ENCODE assay signal across 10 cellular contexts in the genomic region with DNA sequence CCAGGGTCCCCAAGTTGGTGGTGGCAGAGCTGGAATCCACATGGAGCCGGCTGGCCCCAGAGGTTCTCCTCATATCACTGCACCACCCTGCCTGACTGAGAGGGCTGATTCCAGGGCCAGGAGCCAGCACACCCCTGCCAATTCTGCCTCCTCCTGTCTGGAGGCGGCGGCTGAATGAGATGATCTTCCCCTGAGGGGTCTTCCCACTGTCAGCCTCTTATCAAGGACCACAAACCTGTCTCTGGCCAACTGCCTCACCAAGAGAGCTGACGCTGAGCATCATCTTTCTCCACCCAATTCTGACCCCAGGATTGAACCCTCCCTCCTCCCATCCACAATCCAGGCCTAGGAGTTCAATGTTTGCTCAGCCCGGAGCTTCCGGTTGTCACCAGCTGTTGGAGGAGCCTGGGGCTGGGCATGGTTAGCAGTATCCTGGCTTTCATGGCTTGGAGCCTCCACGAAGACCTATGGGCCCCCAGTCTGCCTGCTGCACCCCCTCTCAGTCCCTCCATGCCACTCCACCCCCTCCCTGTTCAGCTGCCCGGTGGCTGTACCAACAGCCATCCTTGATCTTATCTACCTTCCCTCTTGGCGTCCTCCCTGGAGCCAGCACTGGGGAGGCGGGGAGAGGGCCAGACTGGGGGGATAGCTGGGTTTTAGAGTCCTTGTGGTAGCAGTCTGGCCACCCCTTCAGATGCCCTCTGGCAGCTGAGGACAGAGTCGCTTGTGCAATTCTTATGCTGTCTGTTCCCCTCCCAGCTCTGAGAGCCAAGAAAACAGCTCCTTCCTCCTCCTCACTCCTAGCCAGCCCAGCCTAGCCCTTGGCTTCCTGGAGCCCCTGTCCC. TPM values are rescaled to one million over a fixed set of nuclear protein-coding genes. Genes with fewer than 3 reads are reported as not detected.
DNase-seq lines count a peak whose midpoint lies in the region; ATAC-seq, FAIRE-seq and TF ChIP-seq lines count a peak whose summit lies in the region.
"Had no signal": no experiment of that assay in that cellular context is flagged by ENCODE, and none has a peak within 500 bp of the region (broad histone marks: within the 10 kb centered on the region; RNA-seq: fewer than 3 reads in every experiment).

No MANE protein-coding gene starts in this region.

- peak overlapping the region; percentile 76 for H3K27ac ChIP-seq in keratinocyte (ENCODE audit: control insufficient read depth, insufficient read depth, low read length)
- peak overlapping the region; percentile 63 to 86 (median 82) for H3K27ac ChIP-seq in upper lobe of left lung
- no peak overlapping the region for H3K27ac ChIP-seq in CD8-positive, alpha-beta memory T cell (ENCODE audit: low read depth, low read length)

- TF ChIP-seq CTCF in keratinocyte (optimal IDR thresholded peaks at IDR 0.05 in 1 of 3, IDR thresholded peaks at IDR 0.05 in 1 of 3, conservative IDR thresholded peaks at IDR 0.05 in 1 of 3; ENCODE audit: extremely low read depth in 1 of 3, insufficient read depth in 2 of 3, low read length in 3 of 3) (no peak), upper lobe of left lung (IDR thresholded peaks at IDR 0.05) (no peak)

- H3K79me2 ChIP-seq in keratinocyte (ENCODE audit: control insufficient read depth, insufficient read depth, low read length) = no peaks in the 10 kb centered on the region

- H4K20me1 ChIP-seq in keratinocyte (ENCODE audit: control insufficient read depth, extremely low read depth, insufficient read depth, low read length) = no peaks in the 10 kb centered on the region

- ATAC-seq in SK-N-SH treated with all-trans-retinoic acid at 6 μM for 48 hours = peak; percentile 57
- ATAC-seq in upper lobe of left lung (ENCODE audit: low FRiP score in 2 of 2) = peak; percentile 24 to 64
- no peak for ATAC-seq in GM18520 (IDR thresholded peaks at IDR 0.05; ENCODE audit: unreplicated experiment)
- no peak for ATAC-seq in HG03469 (IDR thresholded peaks at IDR 0.05; ENCODE audit: unreplicated experiment)

- no peak overlapping the region for H3K9ac ChIP-seq in keratinocyte (ENCODE audit: control insufficient read depth, extremely low read depth, insufficient read depth, low read length)

- H3K9me3 Mint-ChIP-seq in activated T-cell treated with anti-CD3 and anti-CD28 coated beads, Interleukin-2, amount 50 U/mL, for 24 hours = no peaks in the 10 kb centered on the region
- no peaks in the 10 kb centered on the region for H3K9me3 Mint-ChIP-seq in CD8-positive, alpha-beta memory T cell

- 21 to 37% methylated on average over 9 to 10 of the region's 11 CpGs for WGBS in upper lobe of left lung, 2 donors

- TF ChIP-seq POLR2A in upper lobe of left lung (IDR thresholded peaks at IDR 0.05) = peak in 1 of 4 donors; percentile 4

- H2AFZ ChIP-seq in keratinocyte (ENCODE audit: control insufficient read depth, low read length) = no peak overlapping the region

- no peaks in the 10 kb centered on the region for H3K27me3 ChIP-seq in keratinocyte (ENCODE audit: control insufficient read depth, extremely low read depth, insufficient read depth, low read length)
- H3K27me3 ChIP-seq in upper lobe of left lung = no peaks in the 10 kb centered on the region
- no peaks in the 10 kb centered on the region for H3K27me3 ChIP-seq in CD8-positive, alpha-beta memory T cell (ENCODE audit: insufficient read depth, low read length, poor library complexity, severe bottlenecking)

- H3K27ac Mint-ChIP-seq in activated T-cell treated with anti-CD3 and anti-CD28 coated beads, Interleukin-2, amount 50 U/mL, for 24 hours = peak overlapping the region; percentile 11
- H3K27ac Mint-ChIP-seq in CD8-positive, alpha-beta memory T cell = peak overlapping the region in 1 of 8 donors; percentile 2

- CTCF ChIA-PET in CD8-positive, alpha-beta memory T cell (lab: Charles Lee) = interaction anchor here (0.7 kb wide), 1 partner anchor 30 kb away, joined by 3 read pairs; no protein-coding TSS in a partner anchor

- no peak for FAIRE-seq in keratinocyte (lab: Jason Lieb, UNC)

- peaks cover 0 to 17% of the 10 kb centered on the region in 2 experiments for H3K36me3 ChIP-seq in keratinocyte (ENCODE audit: control insufficient read depth in 2 of 2, extremely low read depth in 1 of 2, insufficient read depth in 2 of 2, low read length in 2 of 2)
- no peaks in the 10 kb centered on the region for H3K36me3 ChIP-seq in upper lobe of left lung
- no peaks in the 10 kb centered on the region for H3K36me3 ChIP-seq in CD8-positive, alpha-beta memory T cell (ENCODE audit: insufficient read depth, low read length)

- no peaks in the 10 kb centered on the region for H3K36me3 Mint-ChIP-seq in activated T-cell treated with anti-CD3 and anti-CD28 coated beads, Interleukin-2, amount 50 U/mL, for 24 hours (ENCODE audit: low read depth)
- peaks cover 0 to 2% (median 0%) of the 10 kb centered on the region in 3 donors for H3K36me3 Mint-ChIP-seq in CD8-positive, alpha-beta memory T cell

- no peaks in the 10 kb centered on the region for H3K9me3 ChIP-seq in keratinocyte (ENCODE audit: control insufficient read depth, low read depth, low read length)
- H3K9me3 ChIP-seq in upper lobe of left lung = no peaks in the 10 kb centered on the region
- H3K9me3 ChIP-seq in CD8-positive, alpha-beta memory T cell (ENCODE audit: low read length) = no peaks in the 10 kb centered on the region

- H3K9me1 ChIP-seq in keratinocyte (ENCODE audit: control insufficient read depth, extremely low read depth, insufficient read depth, low read length) = no peaks in the 10 kb centered on the region

- H3K4me3 ChIP-seq in keratinocyte (ENCODE audit: control insufficient read depth in 2 of 3, extremely low read depth in 1 of 3, insufficient read depth in 2 of 3, low read depth in 1 of 3, low read length in 3 of 3) (no peak overlapping the region), upper lobe of left lung (no peak overlapping the region)
- no peak overlapping the region for H3K4me3 ChIP-seq in CD8-positive, alpha-beta memory T cell (ENCODE audit: low read length)

- peak overlapping the region; percentile 18 for H3K4me2 ChIP-seq in keratinocyte (ENCODE audit: control insufficient read depth, extremely low read depth, insufficient read depth, low read depth, low read length)

- H3K4me1 ChIP-seq in keratinocyte (ENCODE audit: control insufficient read depth, extremely low read depth, insufficient read depth, low read length) (peaks cover 28% of the 10 kb centered on the region), upper lobe of left lung (peaks cover 33 to 44% (median 36%) of the 10 kb centered on the region in 4 donors)
- no peaks in the 10 kb centered on the region for H3K4me1 ChIP-seq in CD8-positive, alpha-beta memory T cell (ENCODE audit: insufficient read depth, low read length)

- dilution Hi-C loops in keratinocyte (cut with MboI; ENCODE audit: extremely low pct_ligation_motif_present, low sequenced_read_pairs) = no loop called here

- H3K27me3 Mint-ChIP-seq in activated T-cell treated with anti-CD3 and anti-CD28 coated beads, Interleukin-2, amount 50 U/mL, for 24 hours = peaks cover 5% of the 10 kb centered on the region
- H3K27me3 Mint-ChIP-seq in CD8-positive, alpha-beta memory T cell = peaks cover 2 to 14% of the 10 kb centered on the region in 2 donors

- no peak for TF ChIP-seq EP300 in upper lobe of left lung (IDR thresholded peaks at IDR 0.05)

- POLR2A ChIA-PET in CD8-positive, alpha-beta memory T cell (lab: Charles Lee) = no interaction called here

- no peak overlapping the region for H3K4me3 Mint-ChIP-seq in activated T-cell treated with anti-CD3 and anti-CD28 coated beads, Interleukin-2, amount 50 U/mL, for 24 hours
- H3K4me3 Mint-ChIP-seq in CD8-positive, alpha-beta memory T cell = no peak overlapping the region

- peaks cover 16% of the 10 kb centered on the region for H3K4me1 Mint-ChIP-seq in activated T-cell treated with anti-CD3 and anti-CD28 coated beads, Interleukin-2, amount 50 U/mL, for 24 hours (ENCODE audit: low read depth)
- H3K4me1 Mint-ChIP-seq in CD8-positive, alpha-beta memory T cell = no peaks in the 10 kb centered on the region

- DNase-seq in activated T-cell treated with anti-CD3 and anti-CD28 coated beads, Interleukin-2, amount 50 U/mL, for 24 hours = no peak
- DNase-seq in activated T-cell treated with anti-CD3 and anti-CD28 coated beads, Interleukin-2, amount 50 U/mL, for 48 hours = no peak
- DNase-seq in keratinocyte (ENCODE audit: low read depth, low spot score) (no peak), upper lobe of left lung (peak in 1 of 2 donors; percentile 68)
- DNase-seq in CD8-positive, alpha-beta memory T cell = no peak
- DNase-seq: effector CD8-positive, alpha-beta T cell had no signal

RNA-seq across cellular contexts. Expression of a gene that starts 25.6 kb away (rescaled TPM):
- polyA plus RNA-seq in keratinocyte = 39.6 to 61.6 TPM (median 41.7 TPM) in 3 replicates
- polyA plus RNA-seq in keratinocyte (2011; ENCODE audit: low read depth) = 16.7 TPM
- polyA plus RNA-seq in keratinocyte (2011; cell fraction: cytosol; rRNA removed) = 18.2 and 18.5 TPM in 2 replicates
- 184 and 229 TPM in 2 replicates for polyA plus RNA-seq in keratinocyte (2011; cell fraction: nucleus; rRNA removed)
- 28.9 and 55.8 TPM in 2 replicates for polyA plus RNA-seq in keratinocyte (2012; ENCODE audit: low replicate concordance)
- polyA minus RNA-seq in keratinocyte = 52.7 to 126 TPM (median 73.7 TPM) in 3 replicates
- polyA minus RNA-seq in keratinocyte (2011; cell fraction: cytosol; rRNA and poly(A)+ RNA removed) = 38.4 TPM
- polyA minus RNA-seq in keratinocyte (2011; cell fraction: nucleus; rRNA and poly(A)+ RNA removed) = 116 and 134 TPM in 2 replicates
- total RNA-seq in upper lobe of left lung = 100 to 1,000 TPM in 1 of 6 donors, 10 to 100 TPM in 5; 34.2 to 268 (median 57.7) TPM
- total RNA-seq in CD8-positive, alpha-beta memory T cell = under 1 TPM; 0.37 to 0.69 TPM
- not detected for polyA plus RNA-seq in CD8-positive, alpha-beta memory T cell
- total RNA-seq: OCI-LY7 had no signal

RNA-seq across cellular contexts. Expression of a gene that starts 47.5 kb away (rescaled TPM):
- 19.3 to 39.8 TPM (median 32.7 TPM) in 3 replicates for polyA plus RNA-seq in keratinocyte
- polyA plus RNA-seq in keratinocyte (2011; ENCODE audit: low read depth) = 5.4 TPM
- polyA plus RNA-seq in keratinocyte (2011; cell fraction: cytosol; rRNA removed) = 22.2 and 33.6 TPM in 2 replicates
- polyA plus RNA-seq in keratinocyte (2011; cell fraction: nucleus; rRNA removed) = 31.0 and 36.9 TPM in 2 replicates
- 13.4 and 22.8 TPM in 2 replicates for polyA plus RNA-seq in keratinocyte (2012; ENCODE audit: low replicate concordance)
- 16.5 to 30.1 TPM (median 20.5 TPM) in 3 replicates for polyA minus RNA-seq in keratinocyte
- polyA minus RNA-seq in keratinocyte (2011; cell fraction: cytosol; rRNA and poly(A)+ RNA removed) = 21.7 TPM
- 11.2 and 20.5 TPM in 2 replicates for polyA minus RNA-seq in keratinocyte (2011; cell fraction: nucleus; rRNA and poly(A)+ RNA removed)
- 10 to 100 TPM; 27.9 to 52.9 (median 43.7) TPM for total RNA-seq in upper lobe of left lung
- 10 to 100 TPM; 48.2 to 48.5 TPM for total RNA-seq in CD8-positive, alpha-beta memory T cell
- polyA plus RNA-seq in CD8-positive, alpha-beta memory T cell = 6.6 TPM

RNA-seq across cellular contexts. Expression of a gene that starts 59.1 kb away (rescaled TPM):
- polyA plus RNA-seq in keratinocyte = 47.8 to 92.4 TPM (median 53.3 TPM) in 3 replicates
- polyA plus RNA-seq in keratinocyte (2011; ENCODE audit: low read depth) = 521 TPM
- 21.0 and 29.9 TPM in 2 replicates for polyA plus RNA-seq in keratinocyte (2011; cell fraction: cytosol; rRNA removed)
- polyA plus RNA-seq in keratinocyte (2011; cell fraction: nucleus; rRNA removed) = 153 and 263 TPM in 2 replicates
- 64.5 and 89.1 TPM in 2 replicates for polyA plus RNA-seq in keratinocyte (2012; ENCODE audit: low replicate concordance)
- 4.0 to 18.2 TPM (median 4.3 TPM) in 3 replicates for polyA minus RNA-seq in keratinocyte
- polyA minus RNA-seq in keratinocyte (2011; cell fraction: cytosol; rRNA and poly(A)+ RNA removed) = 12.9 TPM
- 48.9 and 58.2 TPM in 2 replicates for polyA minus RNA-seq in keratinocyte (2011; cell fraction: nucleus; rRNA and poly(A)+ RNA removed)
- 100 to 1,000 TPM in 2 of 6 donors, 10 to 100 TPM in 4; 38.2 to 625 (median 91.4) TPM for total RNA-seq in upper lobe of left lung
- total RNA-seq in CD8-positive, alpha-beta memory T cell = 100 to 1,000 TPM; 113 to 120 TPM
- 72.5 TPM for polyA plus RNA-seq in CD8-positive, alpha-beta memory T cell

Comparison
In these comparisons a context has a peak if more than half of its experiments do, and no peak if none do; other contexts are left out.
1. ATAC-seq: peak in SK-N-SH treated with all-trans-retinoic acid at 6 μM for 48 hours (single experiment) and upper lobe of left lung (2 of 2); none in GM18520 (single experiment) and HG03469 (single experiment).
2. RNA of a gene that starts 25.6 kb away (total RNA-seq): 34.2 to 268 TPM in upper lobe of left lung; 0.37 to 0.69 TPM in CD8-positive, alpha-beta memory T cell; every median in the first group is over 10 times any median in the second.